27 cellular contexts compared by ENCODE assay signal in the genomic region with DNA sequence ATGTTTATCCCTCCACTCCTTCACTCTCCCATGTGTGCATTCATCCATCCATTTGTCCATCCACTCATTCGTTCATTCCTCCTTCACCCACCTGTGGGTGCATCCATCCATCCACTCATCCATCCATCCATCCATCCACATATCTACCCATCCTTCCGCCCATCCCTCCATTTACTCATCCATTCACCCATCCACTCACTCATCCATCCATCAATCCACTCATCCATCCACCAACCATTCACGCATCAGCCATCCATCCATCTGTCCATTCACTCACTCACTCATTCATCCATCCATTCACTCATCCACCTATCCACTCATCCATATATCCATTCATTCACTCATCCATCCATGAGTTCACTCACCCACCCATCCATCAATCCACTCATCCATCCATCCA.
"Had no signal": no experiment of that assay in that cellular context is flagged by ENCODE, and none has a peak within 500 bp of the region (broad histone marks: within the 10 kb centered on the region; RNA-seq: fewer than 3 reads in every experiment).

No MANE protein-coding gene starts in this region.

- H3K4me1 ChIP-seq: foreskin keratinocyte, gastroesophageal sphincter, heart left ventricle, prostate gland, right atrium auricular region, testis, tibial artery, upper lobe of left lung had no signal

- H3K36me3 ChIP-seq: gastroesophageal sphincter, heart left ventricle, prostate gland, right atrium auricular region, stomach, tibial artery, upper lobe of left lung had no signal

- H3K27ac ChIP-seq: foreskin keratinocyte, gastroesophageal sphincter, heart left ventricle, hepatocyte, prostate gland, right atrium auricular region, stomach, testis, tibial artery, upper lobe of left lung had no signal

- DNase-seq: cortex of kidney; effector memory CD8-positive, alpha-beta T cell; foreskin keratinocyte; heart left ventricle; kidney; mesendoderm; midbrain; naive thymus-derived CD4-positive, alpha-beta T cell; nucleus accumbens; stimulated activated CD4-positive, alpha-beta T cell treated with anti-CD3 and anti-CD28 coated beads, Interleukin-12 subunit alpha, Interleukin-12 subunit beta, amount 100 ng/mL, for 4 hours; stimulated activated CD4-positive, alpha-beta T cell treated with anti-CD3 and anti-CD28 coated beads, Interleukin-1b, Interleukin-23, amount 100 ng/mL, for 48 hours; stimulated activated CD4-positive, alpha-beta T cell treated with anti-CD3 and anti-CD28 coated beads, Interleukin-4, amount 100 ng/mL, for 1 hour; stimulated activated CD8-positive, alpha-beta memory T cell treated with anti-CD3 and anti-CD28 coated beads, Interleukin-4, amount 100 ng/mL, for 48 hours; stimulated activated naive CD4-positive, alpha-beta T cell; stomach; testis; tibial artery; upper lobe of left lung had no signal

- H3K9me3 ChIP-seq: gastroesophageal sphincter, heart left ventricle, prostate gland, right atrium auricular region, stomach, testis, tibial artery, upper lobe of left lung had no signal

- H3K27ac Mint-ChIP-seq: effector memory CD8-positive, alpha-beta T cell; nephron had no signal

- FAIRE-seq: endometrium, kidney had no signal

- H3K4me3 Mint-ChIP-seq: effector memory CD8-positive, alpha-beta T cell; naive thymus-derived CD4-positive, alpha-beta T cell; nephron had no signal

- ATAC-seq: effector memory CD8-positive, alpha-beta T cell; foreskin keratinocyte; gastroesophageal sphincter; heart left ventricle; left lobe of liver; naive thymus-derived CD4-positive, alpha-beta T cell; sciatic nerve had no signal

- H3K4me3 ChIP-seq: gastroesophageal sphincter, heart left ventricle, hepatocyte, prostate gland, right atrium auricular region, smooth muscle cell, stomach, testis, tibial artery, upper lobe of left lung had no signal

- H3K27me3 ChIP-seq: hepatocyte, right atrium auricular region, testis had no signal
